ENCODE assay signal across 9 cellular contexts in the genomic region with DNA sequence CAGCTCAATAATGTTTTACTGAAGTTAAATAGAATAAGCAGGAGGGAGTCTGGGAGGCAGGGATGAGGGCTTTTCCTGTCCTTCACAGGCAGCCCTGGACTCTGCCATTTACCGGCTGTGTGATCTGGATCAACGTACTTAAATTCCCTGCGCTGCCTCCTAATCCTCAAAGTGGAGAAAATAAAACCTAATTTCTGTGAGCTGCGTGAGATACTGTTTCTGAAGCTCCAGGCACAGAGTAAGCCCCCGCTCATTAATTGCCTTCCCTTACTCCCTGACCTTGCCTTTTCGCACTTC. TPM values are rescaled to one million over a fixed set of nuclear protein-coding genes. Genes with fewer than 3 reads are reported as not detected.
DNase-seq lines count a peak whose midpoint lies in the region; ATAC-seq, FAIRE-seq and TF ChIP-seq lines count a peak whose summit lies in the region.
"Had no signal": no experiment of that assay in that cellular context is flagged by ENCODE, and none has a peak within 500 bp of the region (broad histone marks: within the 10 kb centered on the region; RNA-seq: fewer than 3 reads in every experiment).

No MANE protein-coding gene starts in this region.

- H3K27ac ChIP-seq in right atrium auricular region = peak overlapping the region; percentile 80 to 83

- no peaks in the 10 kb centered on the region for H3K36me3 ChIP-seq in H7 (replicated peaks; ENCODE audit: control insufficient read depth, insufficient read depth, low read length)
- H3K36me3 ChIP-seq in right atrium auricular region = no peaks in the 10 kb centered on the region

- TF ChIP-seq CTCF in WTC11 (IDR thresholded peaks at IDR 0.05) (no peak), right atrium auricular region (IDR thresholded peaks at IDR 0.05) (no peak), GM13977 (IDR thresholded peaks at IDR 0.05; ENCODE audit: extremely low read depth, insufficient read depth, missing control alignments) (no peak)

- peaks cover 33% of the 10 kb centered on the region for H3K27me3 Mint-ChIP-seq in WTC11 (ENCODE audit: low read depth)

- POLR2A ChIA-PET in WTC11 (lab: Charles Lee) = interaction anchor here (1.3 to 1.8 kb wide), 2 partner anchors 9 to 249 kb away, joined by 4 read pairs; no protein-coding TSS in a partner anchor

- H3K4me1 Mint-ChIP-seq in WTC11 = peaks cover 37% of the 10 kb centered on the region

- FAIRE-seq in GM12891 (lab: Jason Lieb, UNC) = no peak
- FAIRE-seq: endometrium had no signal

- DNase-seq in H7 (no peak), WTC11 (ENCODE audit: low spot score) (no peak), right atrium auricular region (ENCODE audit: low spot score) (no peak), skeletal muscle cell (ENCODE audit: low read depth) (no peak), GM12891 (ENCODE audit: insufficient read length, low spot score) (no peak), SKM-1 treated with dmso at 0.1 percent for 144 hours (lab: John Stamatoyannopoulos, UW; ENCODE audit: unreplicated experiment) (no peak), GM13977 (ENCODE audit: low spot score) (no peak)

- H3K9me3 Mint-ChIP-seq in WTC11 = peaks cover 5% of the 10 kb centered on the region; the same call in 1 of the 2 replicates

- H3K27me3 ChIP-seq in H7 (ENCODE audit: control insufficient read depth, insufficient read depth, low read length) = peaks cover 7% of the 10 kb centered on the region
- H3K27me3 ChIP-seq in right atrium auricular region = no peaks in the 10 kb centered on the region

- ATAC-seq in WTC11 (peak; percentile 3), HG02973 (IDR thresholded peaks at IDR 0.05; ENCODE audit: unreplicated experiment) (no peak)

- H3K9me3 ChIP-seq in right atrium auricular region = no peaks in the 10 kb centered on the region

- no peak for TF ChIP-seq POLR2A in GM12891 (IDR thresholded peaks at IDR 0.05; ENCODE audit: low read depth, low read length)

- peak overlapping the region; percentile 88 for H3K4me3 Mint-ChIP-seq in WTC11

- peaks cover 0 to 33% of the 10 kb centered on the region in 2 donors for H3K4me1 ChIP-seq in right atrium auricular region

- peak overlapping the region; percentile 97 for H3K4me3 ChIP-seq in H7 (ENCODE audit: insufficient read depth, low read depth, low read length)
- H3K4me3 ChIP-seq in right atrium auricular region = peak overlapping the region; percentile 77 to 92
- H3K4me3 ChIP-seq in skeletal muscle cell (ENCODE audit: low read depth, low read length) = peak overlapping the region; percentile 96

- H3K36me3 Mint-ChIP-seq in WTC11 = no peaks in the 10 kb centered on the region

- in situ Hi-C loops in GM13977 (cut with MboI; ENCODE audit: low pct_unique_long_range_greater_than_20kb, low sequenced_read_pairs, unreplicated experiment) = no loop called here

- H3K27ac Mint-ChIP-seq in WTC11 = no peak overlapping the region

- CTCF ChIA-PET in WTC11 (lab: Charles Lee) = interaction anchor here (0.6 to 2.9 kb wide), 8 partner anchors 11 to 882 kb away, joined by 3 to 16 read pairs (median 5); partner anchors contain the start of gene SEMA5B

TF ChIP-seq in WTC11, 78 proteins besides CTCF, POLR2A, EP300 and RAD21:
- no peak for TF ChIP-seq CBFB (CRISPR knock-in tag; IDR thresholded peaks at IDR 0.05; ENCODE audit: low read depth)
- peak; percentile 73; the same call in 1 of the 2 replicates for TF ChIP-seq SMAD3 (CRISPR knock-in tag; IDR thresholded peaks at IDR 0.05; ENCODE audit: borderline replicate concordance)

TF ChIP-seq in GM12891, 5 proteins besides CTCF, POLR2A, EP300 and RAD21:
- TF ChIP-seq TAF1 (IDR thresholded peaks at IDR 0.05; ENCODE audit: low read depth, low read length) = no peak
- no peak for TF ChIP-seq POU2F2 (IDR thresholded peaks at IDR 0.05; ENCODE audit: low read depth, low read length)
- no peak for TF ChIP-seq PAX5 (IDR thresholded peaks at IDR 0.05; ENCODE audit: insufficient read depth, low read length, severe bottlenecking)
- TF ChIP-seq SPI1 (IDR thresholded peaks at IDR 0.05; ENCODE audit: low read depth, low read length) = no peak
- no peak for TF ChIP-seq POLR2AphosphoS5 (IDR thresholded peaks at IDR 0.05; ENCODE audit: low read depth, low read length)

RNA-seq across cellular contexts. Expression of gene PDIA5, which starts 0.3 kb away (rescaled TPM):
- total RNA-seq in H7 (2014; rRNA removed; shearing (Covaris generic)) = 31.7 and 34.2 TPM in 2 replicates
- total RNA-seq in WTC11 (2021) (30.5 to 41.5 TPM (median 34.6 TPM) in 3 replicates), right atrium auricular region (1 to 10 TPM; 8.0 to 9.0 TPM)
- polyA plus RNA-seq in GM12891 (2012; ENCODE audit: low read depth, missing spikeins) = 13.9 TPM

RNA-seq across cellular contexts. Expression of gene SEMA5B, which starts 39.0 kb away (rescaled TPM):
- total RNA-seq in H7 (2014; rRNA removed; shearing (Covaris generic)) = 16.4 and 22.4 TPM in 2 replicates
- total RNA-seq in WTC11 (2021) (20.4 to 22.0 TPM (median 20.7 TPM) in 3 replicates), right atrium auricular region (1 to 10 TPM in 1 of 2 donors, under 1 TPM in 1; 0.51 to 3.5 TPM)
- 0.09 TPM for polyA plus RNA-seq in GM12891 (2012; ENCODE audit: low read depth, missing spikeins)
